Comparison of ENCODE assay signal across 1 cellular context in genomic region chr19:35040826-35041547, GRCh38.
TF ChIP-seq lines count a peak whose summit lies in the region.

No MANE protein-coding gene starts in this region.

TF ChIP-seq in HepG2, 621 proteins besides CTCF, POLR2A, EP300 and RAD21 (continued from another document and continues in another):
- no peak for TF ChIP-seq ZNF512B (CRISPR knock-in tag; IDR thresholded peaks at IDR 0.05; ENCODE audit: borderline replicate concordance)
- TF ChIP-seq ZNF546 (CRISPR knock-in tag; conservative IDR thresholded peaks at IDR 0.05), result 0 out of 2 replicates have a peak, but pooled peaks have one; percentile 10
- TF ChIP-seq ZNF790 (CRISPR knock-in tag; IDR thresholded peaks at IDR 0.05; ENCODE audit: borderline replicate concordance), result peak; percentile 63; the same call in 1 of the 2 replicates
- no peak for TF ChIP-seq NFE2L1 (CRISPR knock-in tag; IDR thresholded peaks at IDR 0.05; ENCODE audit: borderline replicate concordance)
- no peak; the same call in 1 of the 2 replicates for TF ChIP-seq ZNF782 (CRISPR knock-in tag; IDR thresholded peaks at IDR 0.05; ENCODE audit: borderline replicate concordance)
- TF ChIP-seq EED (CRISPR knock-in tag; IDR thresholded peaks at IDR 0.05), result peak; percentile 89
- peak; percentile 61; the same call in 1 of the 2 replicates for TF ChIP-seq TOPORS (CRISPR knock-in tag; IDR thresholded peaks at IDR 0.05)
- TF ChIP-seq ZNF747 (CRISPR knock-in tag; IDR thresholded peaks at IDR 0.05; ENCODE audit: borderline replicate concordance), result peak; percentile 98
- TF ChIP-seq ZNF883 (CRISPR knock-in tag; IDR thresholded peaks at IDR 0.05; ENCODE audit: not compliant biosample characterization), result peak; percentile 88
- TF ChIP-seq ZBTB14 (CRISPR knock-in tag; IDR thresholded peaks at IDR 0.05), result no peak
- peak; percentile 91 for TF ChIP-seq ZNF33B (CRISPR knock-in tag; IDR thresholded peaks at IDR 0.05)
- TF ChIP-seq XRCC5 (optimal IDR thresholded peaks at IDR 0.05; ENCODE audit: low read length), result no peak
- TF ChIP-seq, protein P1, sequence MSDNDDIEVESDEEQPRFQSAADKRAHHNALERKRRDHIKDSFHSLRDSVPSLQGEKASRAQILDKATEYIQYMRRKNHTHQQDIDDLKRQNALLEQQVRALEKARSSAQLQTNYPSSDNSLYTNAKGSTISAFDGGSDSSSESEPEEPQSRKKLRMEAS (IDR thresholded peaks at IDR 0.05), result peak; percentile 92
- no peak for TF ChIP-seq ZNF180 (CRISPR knock-in tag; IDR thresholded peaks at IDR 0.05; ENCODE audit: borderline replicate concordance, low read depth)
- TF ChIP-seq PITX1 (CRISPR knock-in tag; IDR thresholded peaks at IDR 0.05), result peak; percentile 89
- TF ChIP-seq, protein P2, sequence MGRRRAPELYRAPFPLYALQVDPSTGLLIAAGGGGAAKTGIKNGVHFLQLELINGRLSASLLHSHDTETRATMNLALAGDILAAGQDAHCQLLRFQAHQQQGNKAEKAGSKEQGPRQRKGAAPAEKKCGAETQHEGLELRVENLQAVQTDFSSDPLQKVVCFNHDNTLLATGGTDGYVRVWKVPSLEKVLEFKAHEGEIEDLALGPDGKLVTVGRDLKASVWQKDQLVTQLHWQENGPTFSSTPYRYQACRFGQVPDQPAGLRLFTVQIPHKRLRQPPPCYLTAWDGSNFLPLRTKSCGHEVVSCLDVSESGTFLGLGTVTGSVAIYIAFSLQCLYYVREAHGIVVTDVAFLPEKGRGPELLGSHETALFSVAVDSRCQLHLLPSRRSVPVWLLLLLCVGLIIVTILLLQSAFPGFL (CRISPR knock-in tag; IDR thresholded peaks at IDR 0.05), result no peak
- 0 out of 2 replicates have a peak, but pooled peaks have one; percentile 45 for TF ChIP-seq ZMYM2 (CRISPR knock-in tag; IDR thresholded peaks at IDR 0.05)
- peak; percentile 89 for TF ChIP-seq PCBP1 (IDR thresholded peaks at IDR 0.05; ENCODE audit: borderline replicate concordance, low read depth, low read length)
- TF ChIP-seq ZNF121 (CRISPR knock-in tag; IDR thresholded peaks at IDR 0.05), result peak; percentile 88
- TF ChIP-seq WIZ (CRISPR knock-in tag; IDR thresholded peaks at IDR 0.05), result 0 out of 2 replicates have a peak, but pooled peaks have one; percentile 94
- TF ChIP-seq GABPA (IDR thresholded peaks at IDR 0.05; ENCODE audit: low read depth, low read length), result 0 out of 2 replicates have a peak, but pooled peaks have one; percentile 24
- TF ChIP-seq GABPA (CRISPR knock-in tag; IDR thresholded peaks at IDR 0.05; ENCODE audit: low read depth), result peak; percentile 76
- TF ChIP-seq, protein P3, sequence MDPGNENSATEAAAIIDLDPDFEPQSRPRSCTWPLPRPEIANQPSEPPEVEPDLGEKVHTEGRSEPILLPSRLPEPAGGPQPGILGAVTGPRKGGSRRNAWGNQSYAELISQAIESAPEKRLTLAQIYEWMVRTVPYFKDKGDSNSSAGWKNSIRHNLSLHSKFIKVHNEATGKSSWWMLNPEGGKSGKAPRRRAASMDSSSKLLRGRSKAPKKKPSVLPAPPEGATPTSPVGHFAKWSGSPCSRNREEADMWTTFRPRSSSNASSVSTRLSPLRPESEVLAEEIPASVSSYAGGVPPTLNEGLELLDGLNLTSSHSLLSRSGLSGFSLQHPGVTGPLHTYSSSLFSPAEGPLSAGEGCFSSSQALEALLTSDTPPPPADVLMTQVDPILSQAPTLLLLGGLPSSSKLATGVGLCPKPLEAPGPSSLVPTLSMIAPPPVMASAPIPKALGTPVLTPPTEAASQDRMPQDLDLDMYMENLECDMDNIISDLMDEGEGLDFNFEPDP (CRISPR knock-in tag; conservative IDR thresholded peaks at IDR 0.05), result 0 out of 2 replicates have a peak, but pooled peaks have one; percentile 92
- TF ChIP-seq ZNF224 (CRISPR knock-in tag; IDR thresholded peaks at IDR 0.05), result peak; percentile 95; the same call in 1 of the 2 replicates
- TF ChIP-seq AKAP8 (CRISPR knock-in tag; IDR thresholded peaks at IDR 0.05), result peak; percentile 98
- TF ChIP-seq, protein P4, sequence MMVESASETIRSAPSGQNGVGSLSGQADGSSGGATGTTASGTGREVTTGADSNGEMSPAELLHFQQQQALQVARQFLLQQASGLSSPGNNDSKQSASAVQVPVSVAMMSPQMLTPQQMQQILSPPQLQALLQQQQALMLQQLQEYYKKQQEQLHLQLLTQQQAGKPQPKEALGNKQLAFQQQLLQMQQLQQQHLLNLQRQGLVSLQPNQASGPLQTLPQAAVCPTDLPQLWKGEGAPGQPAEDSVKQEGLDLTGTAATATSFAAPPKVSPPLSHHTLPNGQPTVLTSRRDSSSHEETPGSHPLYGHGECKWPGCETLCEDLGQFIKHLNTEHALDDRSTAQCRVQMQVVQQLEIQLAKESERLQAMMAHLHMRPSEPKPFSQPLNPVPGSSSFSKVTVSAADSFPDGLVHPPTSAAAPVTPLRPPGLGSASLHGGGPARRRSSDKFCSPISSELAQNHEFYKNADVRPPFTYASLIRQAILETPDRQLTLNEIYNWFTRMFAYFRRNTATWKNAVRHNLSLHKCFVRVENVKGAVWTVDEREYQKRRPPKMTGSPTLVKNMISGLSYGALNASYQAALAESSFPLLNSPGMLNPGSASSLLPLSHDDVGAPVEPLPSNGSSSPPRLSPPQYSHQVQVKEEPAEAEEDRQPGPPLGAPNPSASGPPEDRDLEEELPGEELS (CRISPR knock-in tag; IDR thresholded peaks at IDR 0.05), result peak; percentile 94
- peak; percentile 88; the same call in 1 of the 2 replicates for TF ChIP-seq ZBTB20 (CRISPR knock-in tag; IDR thresholded peaks at IDR 0.05; ENCODE audit: borderline replicate concordance, low read depth)
- TF ChIP-seq SRSF9 (IDR thresholded peaks at IDR 0.05; ENCODE audit: borderline replicate concordance, insufficient read depth, low read depth, low read length, poor library complexity, severe bottlenecking), result no peak
- TF ChIP-seq ZNF607 (CRISPR knock-in tag; IDR thresholded peaks at IDR 0.05; ENCODE audit: borderline replicate concordance), result peak; percentile 63; the same call in 1 of the 2 replicates
- TF ChIP-seq HNRNPLL (IDR thresholded peaks at IDR 0.05; ENCODE audit: low read depth, low read length, poor library complexity, severe bottlenecking), result peak; percentile 74
- no peak for TF ChIP-seq HCFC1 (IDR thresholded peaks at IDR 0.05; ENCODE audit: low read depth, low read length)
- TF ChIP-seq ZNF772 (CRISPR knock-in tag; IDR thresholded peaks at IDR 0.05), result peak; percentile 92
- peak; percentile 52 for TF ChIP-seq MAZ (IDR thresholded peaks at IDR 0.05; ENCODE audit: borderline replicate concordance, low read depth, low read length)
- peak; percentile 96 for TF ChIP-seq MAZ (CRISPR knock-in tag; IDR thresholded peaks at IDR 0.05; ENCODE audit: low read depth)
- peak; percentile 93 for TF ChIP-seq MEIS2 (CRISPR knock-in tag; IDR thresholded peaks at IDR 0.05)
- 0 out of 2 replicates have a peak, but pooled peaks have one; percentile 21 for TF ChIP-seq TP53 (CRISPR knock-in tag; conservative IDR thresholded peaks at IDR 0.05)
- TF ChIP-seq ZNF660 (CRISPR knock-in tag; IDR thresholded peaks at IDR 0.05; ENCODE audit: borderline replicate concordance, low read depth), result no peak
- no peak for TF ChIP-seq ZNF367 (CRISPR knock-in tag; IDR thresholded peaks at IDR 0.05; ENCODE audit: borderline replicate concordance)
- TF ChIP-seq KDM3A (CRISPR knock-in tag; IDR thresholded peaks at IDR 0.05; ENCODE audit: low read depth), result no peak; the same call in 1 of the 2 replicates
- peak; percentile 97; the same call in 1 of the 2 replicates for TF ChIP-seq ZNF235 (CRISPR knock-in tag; IDR thresholded peaks at IDR 0.05; ENCODE audit: borderline replicate concordance)
- peak; percentile 93 for TF ChIP-seq FOXK2 (IDR thresholded peaks at IDR 0.05)
- TF ChIP-seq PLSCR1 (CRISPR knock-in tag; IDR thresholded peaks at IDR 0.05; ENCODE audit: borderline replicate concordance), result no peak
- TF ChIP-seq ZBTB34 (CRISPR knock-in tag; IDR thresholded peaks at IDR 0.05), result peak; percentile 97; the same call in 1 of the 2 replicates
- TF ChIP-seq, protein P5, sequence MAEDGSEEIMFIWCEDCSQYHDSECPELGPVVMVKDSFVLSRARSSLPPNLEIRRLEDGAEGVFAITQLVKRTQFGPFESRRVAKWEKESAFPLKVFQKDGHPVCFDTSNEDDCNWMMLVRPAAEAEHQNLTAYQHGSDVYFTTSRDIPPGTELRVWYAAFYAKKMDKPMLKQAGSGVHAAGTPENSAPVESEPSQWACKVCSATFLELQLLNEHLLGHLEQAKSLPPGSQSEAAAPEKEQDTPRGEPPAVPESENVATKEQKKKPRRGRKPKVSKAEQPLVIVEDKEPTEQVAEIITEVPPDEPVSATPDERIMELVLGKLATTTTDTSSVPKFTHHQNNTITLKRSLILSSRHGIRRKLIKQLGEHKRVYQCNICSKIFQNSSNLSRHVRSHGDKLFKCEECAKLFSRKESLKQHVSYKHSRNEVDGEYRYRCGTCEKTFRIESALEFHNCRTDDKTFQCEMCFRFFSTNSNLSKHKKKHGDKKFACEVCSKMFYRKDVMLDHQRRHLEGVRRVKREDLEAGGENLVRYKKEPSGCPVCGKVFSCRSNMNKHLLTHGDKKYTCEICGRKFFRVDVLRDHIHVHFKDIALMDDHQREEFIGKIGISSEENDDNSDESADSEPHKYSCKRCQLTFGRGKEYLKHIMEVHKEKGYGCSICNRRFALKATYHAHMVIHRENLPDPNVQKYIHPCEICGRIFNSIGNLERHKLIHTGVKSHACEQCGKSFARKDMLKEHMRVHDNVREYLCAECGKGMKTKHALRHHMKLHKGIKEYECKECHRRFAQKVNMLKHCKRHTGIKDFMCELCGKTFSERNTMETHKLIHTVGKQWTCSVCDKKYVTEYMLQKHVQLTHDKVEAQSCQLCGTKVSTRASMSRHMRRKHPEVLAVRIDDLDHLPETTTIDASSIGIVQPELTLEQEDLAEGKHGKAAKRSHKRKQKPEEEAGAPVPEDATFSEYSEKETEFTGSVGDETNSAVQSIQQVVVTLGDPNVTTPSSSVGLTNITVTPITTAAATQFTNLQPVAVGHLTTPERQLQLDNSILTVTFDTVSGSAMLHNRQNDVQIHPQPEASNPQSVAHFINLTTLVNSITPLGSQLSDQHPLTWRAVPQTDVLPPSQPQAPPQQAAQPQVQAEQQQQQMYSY (CRISPR knock-in tag; IDR thresholded peaks at IDR 0.05), result no peak
- TF ChIP-seq ZNF326 (CRISPR knock-in tag; IDR thresholded peaks at IDR 0.05; ENCODE audit: borderline replicate concordance), result no peak
- TF ChIP-seq ZNF10 (CRISPR knock-in tag; IDR thresholded peaks at IDR 0.05; ENCODE audit: borderline replicate concordance, low read depth), result no peak
